Comparison of ENCODE assay signal across 7 cellular contexts in genomic region chr2:222939208-222939846, GRCh38.
DNase-seq lines count a peak whose midpoint lies in the region; ATAC-seq and TF ChIP-seq lines count a peak whose summit lies in the region.

No MANE protein-coding gene starts in this region.

- H3K4me2 ChIP-seq in KMS-11, result no peak overlapping the region; the same call in 1 of the 2 replicates

- H3K27ac ChIP-seq in KMS-11 (no peak overlapping the region), ascending aorta (no peak overlapping the region)

- no peak overlapping the region for H2AFZ ChIP-seq in KMS-11 (ENCODE audit: low read depth)

- no peaks in the 10 kb centered on the region for H4K20me1 ChIP-seq in KMS-11 (ENCODE audit: insufficient read depth)

- H3K27me3 ChIP-seq in GM06990 (replicated peaks; ENCODE audit: control insufficient read depth, insufficient read depth, low read length), result no peaks in the 10 kb centered on the region
- no peaks in the 10 kb centered on the region for H3K27me3 ChIP-seq in KMS-11 (ENCODE audit: insufficient read depth, low read depth)
- H3K27me3 ChIP-seq in ascending aorta, result no peaks in the 10 kb centered on the region

- DNase-seq in GM06990 (ENCODE audit: extremely low read depth, insufficient read length) (peak; percentile 18), T-helper 1 cell (peak in 4 of 5 donors; percentile 5 to 55 (median 29)), ascending aorta (ENCODE audit: low spot score in 2 of 2) (no peak), iris pigment epithelial cell (ENCODE audit: low read depth) (peak; percentile 72)
- peak in 2 of 3 donors; percentile 13 to 18 for DNase-seq in stimulated activated CD4-positive, alpha-beta T cell treated with anti-CD3 and anti-CD28 coated beads, TNF-alpha, amount 100 ng/mL, for 1 hour (ENCODE audit: low read depth in 3 of 3, low spot score in 1 of 3)

- peak; percentile 79 for ATAC-seq in GM21619 (IDR thresholded peaks at IDR 0.05; ENCODE audit: unreplicated experiment)

- H3K4me3 ChIP-seq in GM06990 (replicated peaks; ENCODE audit: low read depth, low read length), result no peak overlapping the region
- no peak overlapping the region for H3K4me3 ChIP-seq in KMS-11 (IDR thresholded peaks at IDR 0.05; ENCODE audit: insufficient read depth, low read depth, low read length)
- H3K4me3 ChIP-seq in ascending aorta, result no peak overlapping the region

- H3K4me1 ChIP-seq in KMS-11 (ENCODE audit: low read depth, poor library complexity, severe bottlenecking), result peaks cover 38% of the 10 kb centered on the region
- H3K4me1 ChIP-seq in ascending aorta, result peaks cover 0 to 2% of the 10 kb centered on the region in 2 donors

- peaks cover 8 to 24% of the 10 kb centered on the region in 2 donors for H3K9me3 ChIP-seq in ascending aorta

- no peaks in the 10 kb centered on the region; the same call in none of the 2 replicates for H3K36me3 ChIP-seq in GM06990 (ENCODE audit: control insufficient read depth, insufficient read depth, low read length)
- H3K36me3 ChIP-seq in KMS-11 (ENCODE audit: insufficient read depth), result peaks cover 3% of the 10 kb centered on the region; the same call in 1 of the 2 replicates
- H3K36me3 ChIP-seq in ascending aorta, result peaks cover 24 to 72% of the 10 kb centered on the region in 2 donors

- H3K79me2 ChIP-seq in KMS-11 (ENCODE audit: insufficient read depth, low read depth), result no peaks in the 10 kb centered on the region

- TF ChIP-seq CTCF in GM06990 (IDR thresholded peaks at IDR 0.05; ENCODE audit: insufficient read depth, low read length, poor library complexity, severe bottlenecking) (peak; percentile 84), KMS-11 (conservative IDR thresholded peaks at IDR 0.05; ENCODE audit: low read depth, low read length) (peak; percentile 81), ascending aorta (IDR thresholded peaks at IDR 0.05) (peak; percentile 19 to 46 (median 24))

- no peak overlapping the region for H3K9ac ChIP-seq in KMS-11

- intact Hi-C loops in ascending aorta (cut with DNase I), result no loop called here

Comparison
In these comparisons a context has a peak if more than half of its experiments do, and no peak if none do; other contexts are left out.
1. DNase-seq: peak in GM06990 (single experiment), T-helper 1 cell (4 of 5), iris pigment epithelial cell (single experiment) and stimulated activated CD4-positive, alpha-beta T cell treated with anti-CD3 and anti-CD28 coated beads, TNF-alpha, amount 100 ng/mL, for 1 hour (2 of 3); none in ascending aorta (0 of 2).
2. CTCF ChIP-seq: peak in every context shown above with its lines; median percentile 84 in GM06990; 81 in KMS-11; 24 in ascending aorta.